ENCODE assay signal across 4 cellular contexts in the genomic region with DNA sequence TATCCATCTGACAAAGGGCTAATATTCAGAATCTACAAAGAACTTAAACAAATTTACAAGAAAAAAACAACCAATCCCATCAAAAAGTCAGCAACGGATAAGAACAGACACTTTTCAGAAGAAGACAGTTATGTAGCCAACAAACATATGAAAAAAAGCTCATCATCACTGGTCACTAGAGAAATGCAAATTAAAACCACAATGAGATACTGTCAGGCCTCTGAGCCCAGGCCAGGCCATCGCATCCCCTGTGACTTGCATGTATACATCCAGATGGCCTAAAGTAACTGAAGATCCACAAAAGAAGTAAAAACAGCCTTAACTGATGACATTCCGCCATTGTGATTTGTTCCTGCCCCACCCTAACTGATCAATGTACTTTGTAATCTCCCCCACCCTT. TPM values are rescaled to one million over a fixed set of nuclear protein-coding genes. Genes with fewer than 3 reads are reported as not detected.
"Had no signal": no experiment of that assay in that cellular context is flagged by ENCODE, and none has a peak within 500 bp of the region (broad histone marks: within the 10 kb centered on the region; RNA-seq: fewer than 3 reads in every experiment).

No MANE protein-coding gene starts in this region.

RNA-seq across cellular contexts. Expression of gene WNT16, which starts 13.6 kb away (rescaled TPM):
- total RNA-seq: NCI-H460; Right ventricle myocardium superior; SJSA1; T-helper 1 cell treated with Interleukin-12 subunit alpha and Interleukin-12 subunit beta and Interleukin-4 antibody, amounts not matched to agents 30 ng/mL and 1 ng/mL, for 36 hours had no signal
